18 cellular contexts compared by ENCODE assay signal in genomic region chr1:83026745-83027144, GRCh38.
A peak's percentile ranks its signal among the peaks of the same experiment; 100 is the strongest.
DNase-seq lines count a peak whose midpoint lies in the region; ATAC-seq and TF ChIP-seq lines count a peak whose summit lies in the region.
"Had no signal": no experiment of that assay in that cellular context is flagged by ENCODE, and none has a peak within 500 bp of the region (broad histone marks: within the 10 kb centered on the region; RNA-seq: fewer than 3 reads in every experiment).

No MANE protein-coding gene starts in this region.

- intact Hi-C loops in A673 (cut with micrococcal nuclease; ENCODE audit: unreplicated experiment) = no loop called here
- intact Hi-C loops in heart right ventricle (cut with DNase I) = no loop called here

- no peak overlapping the region for H3K9ac ChIP-seq in GM23248
- H3K9ac ChIP-seq in fibroblast of lung (ENCODE audit: insufficient read depth, low read length) = no peak overlapping the region

- H3F3A ChIP-seq in GM23248 (ENCODE audit: insufficient read depth) = no peaks in the 10 kb centered on the region

- peaks cover 2% of the 10 kb centered on the region for H3K36me3 Mint-ChIP-seq in osteocyte (ENCODE audit: unreplicated experiment)
- H3K36me3 Mint-ChIP-seq: CD4-positive, alpha-beta memory T cell had no signal

- H3K27ac ChIP-seq in GM23248 (no peak overlapping the region), fibroblast of lung (ENCODE audit: insufficient read depth, low read length) (no peak overlapping the region), A673 (ENCODE audit: low read depth, low read length, poor library complexity, severe bottlenecking) (no peak overlapping the region), heart right ventricle (no peak overlapping the region)

- ATAC-seq in SK-N-SH treated with all-trans-retinoic acid at 6 μM for 48 hours (peak; percentile 26; the same call in 2 of the 3 replicates), heart right ventricle (no peak), GM21717 (IDR thresholded peaks at IDR 0.05; ENCODE audit: unreplicated experiment) (no peak)
- ATAC-seq: HCT116, HepG2 had no signal

- H2AFZ ChIP-seq in GM23248 (no peak overlapping the region), fibroblast of lung (ENCODE audit: low read length) (no peak overlapping the region)

- WGBS in GM23248 (ENCODE audit: low coverage in 1 of 2, low lambda C conversion rate in 2 of 2, missing lambda C conversion rate in 2 of 2), 2 experiments = 35 to 41% methylated on average over 2 of the region's 2 CpGs
- WGBS in heart right ventricle, 2 donors = 78 to 84% methylated on average over 2 of the region's 2 CpGs

- POLR2A ChIA-PET in A673 (lab: Charles Lee; ENCODE audit: low non-redundant PET) = no interaction called here

- H3K79me2 ChIP-seq in GM23248 (ENCODE audit: insufficient read depth) (no peaks in the 10 kb centered on the region), fibroblast of lung (ENCODE audit: control insufficient read depth, insufficient read depth, low read length) (no peaks in the 10 kb centered on the region)

- H3K27me3 ChIP-seq in GM23248 (replicated peaks; ENCODE audit: insufficient read depth) (no peaks in the 10 kb centered on the region), fibroblast of lung (ENCODE audit: control insufficient read depth, insufficient read depth, low read length) (no peaks in the 10 kb centered on the region), A673 (replicated peaks; ENCODE audit: insufficient read depth, low read depth, low read length, poor library complexity) (no peaks in the 10 kb centered on the region), heart right ventricle (no peaks in the 10 kb centered on the region)

- no TSS peak for BruUV-seq in A673 (replicated peaks; lab: Mats Ljungman, UMichigan)

- H3K27ac Mint-ChIP-seq in osteocyte (ENCODE audit: unreplicated experiment) = no peak overlapping the region
- H3K27ac Mint-ChIP-seq: CD4-positive, alpha-beta memory T cell had no signal

- H3K36me3 ChIP-seq in GM23248 (ENCODE audit: low read depth) (no peaks in the 10 kb centered on the region), fibroblast of lung (ENCODE audit: control insufficient read depth, insufficient read depth, low read length) (no peaks in the 10 kb centered on the region), A673 (ENCODE audit: insufficient read depth, low read length, poor library complexity, severe bottlenecking) (no peaks in the 10 kb centered on the region), heart right ventricle (no peaks in the 10 kb centered on the region)

- DNase-seq in GM23248 (peak; percentile 66), fibroblast of lung (ENCODE audit: low read depth in 2 of 2) (peak; percentile 15 to 16), skeletal muscle cell (ENCODE audit: low read depth) (peak; percentile 24), A673 (ENCODE audit: low spot score) (no peak), heart right ventricle (no peak), osteocyte (ENCODE audit: extremely low spot score, unreplicated experiment) (no peak)
- DNase-seq: Calu3; CD4-positive, alpha-beta memory T cell; DMS53; KG1; NCI-H1436 treated with DMSO at 0.1 percent for 48 hours; NCI-H2081; NCI-H510A treated with DMSO at 0.1 percent for 48 hours; SHP77 had no signal

- peaks cover 14% of the 10 kb centered on the region for H3K9me3 Mint-ChIP-seq in osteocyte (ENCODE audit: unreplicated experiment)

- in situ Hi-C loops in GM23248 (cut with MboI) = no loop called here

- H3K4me2 ChIP-seq in GM23248 (ENCODE audit: unreplicated experiment) (no peak overlapping the region), fibroblast of lung (ENCODE audit: extremely low read depth, insufficient read depth, low read length) (no peak overlapping the region)

- TF ChIP-seq CTCF in fibroblast of lung (conservative IDR thresholded peaks at IDR 0.05 in 1 of 2, IDR thresholded peaks at IDR 0.05 in 1 of 2; ENCODE audit: low read depth in 1 of 2, low read length in 2 of 2) = no peak
- no peak for TF ChIP-seq CTCF in A673 (conservative IDR thresholded peaks at IDR 0.05; ENCODE audit: low read depth, low read length)
- no peak for TF ChIP-seq CTCF in heart right ventricle (IDR thresholded peaks at IDR 0.05)
- TF ChIP-seq CTCF in osteocyte (IDR thresholded peaks at IDR 0.05) = no peak

- H4K20me1 ChIP-seq in GM23248 (ENCODE audit: insufficient read depth) (no peaks in the 10 kb centered on the region), fibroblast of lung (ENCODE audit: control insufficient read depth, extremely low read depth, insufficient read depth, low read length) (no peaks in the 10 kb centered on the region)

- CTCF ChIA-PET in A673 (lab: Charles Lee) = no interaction called here

- peaks cover 44% of the 10 kb centered on the region for H3K4me1 Mint-ChIP-seq in osteocyte (ENCODE audit: unreplicated experiment)
- H3K4me1 Mint-ChIP-seq: CD4-positive, alpha-beta memory T cell had no signal

- H3K4me3 Mint-ChIP-seq in osteocyte (ENCODE audit: unreplicated experiment) = no peak overlapping the region
- H3K4me3 Mint-ChIP-seq: CD4-positive, alpha-beta memory T cell had no signal

- H3K9me3 ChIP-seq in GM23248 (ENCODE audit: low read depth) = no peaks in the 10 kb centered on the region
- H3K9me3 ChIP-seq in fibroblast of lung (ENCODE audit: control insufficient read depth, insufficient read depth, low read depth, low read length) = no peaks in the 10 kb centered on the region
- H3K9me3 ChIP-seq in A673 (ENCODE audit: low read depth, low read length, poor library complexity, severe bottlenecking) = no peaks in the 10 kb centered on the region
- peaks cover 0 to 5% (median 0%) of the 10 kb centered on the region in 11 donors for H3K9me3 ChIP-seq in heart right ventricle

- H3K4me1 ChIP-seq in GM23248 (ENCODE audit: insufficient read depth) (peaks cover 8% of the 10 kb centered on the region; the same call in 1 of the 2 replicates), fibroblast of lung (ENCODE audit: control insufficient read depth, extremely low read depth, insufficient read depth, low read length) (no peaks in the 10 kb centered on the region), A673 (ENCODE audit: insufficient read depth, low read length, poor library complexity, severe bottlenecking) (no peaks in the 10 kb centered on the region), heart right ventricle (peaks cover 0 to 18% (median 0%) of the 10 kb centered on the region in 9 donors)

- H3K4me3 ChIP-seq in GM23248 (no peak overlapping the region), fibroblast of lung (replicated peaks in 1 of 4; ENCODE audit: control extremely low read depth in 1 of 4, insufficient read depth in 1 of 4, low read depth in 3 of 4, low read length in 4 of 4) (no peak overlapping the region), skeletal muscle cell (ENCODE audit: low read depth, low read length) (no peak overlapping the region), A673 (ENCODE audit: low read depth, low read length, poor library complexity, severe bottlenecking) (no peak overlapping the region), heart right ventricle (no peak overlapping the region)

- no peaks in the 10 kb centered on the region for H3K27me3 Mint-ChIP-seq in osteocyte (ENCODE audit: unreplicated experiment)
- H3K27me3 Mint-ChIP-seq: CD4-positive, alpha-beta memory T cell had no signal

- H3K9me2 ChIP-seq in GM23248 (ENCODE audit: insufficient read depth) = no peaks in the 10 kb centered on the region; the same call in 1 of the 2 replicates

TF ChIP-seq in SK-N-SH treated with all-trans-retinoic acid at 6 μM for 48 hours, 23 proteins besides CTCF, POLR2A, EP300 and RAD21 (continues in another document):
- TF ChIP-seq ARNTL (CRISPR knock-in tag; IDR thresholded peaks at IDR 0.05; ENCODE audit: borderline replicate concordance, low read depth) (no peak), ZFP30 (CRISPR knock-in tag; IDR thresholded peaks at IDR 0.05) (no peak), ZNF8 (CRISPR knock-in tag; IDR thresholded peaks at IDR 0.05) (no peak), ZNF565 (CRISPR knock-in tag; conservative IDR thresholded peaks at IDR 0.05; ENCODE audit: low read depth) (no peak), TOX (CRISPR knock-in tag; IDR thresholded peaks at IDR 0.05; ENCODE audit: borderline replicate concordance) (no peak), CSDC2 (CRISPR knock-in tag; IDR thresholded peaks at IDR 0.05) (no peak), TSHZ2 (CRISPR knock-in tag; IDR thresholded peaks at IDR 0.05) (no peak)
- TF ChIP-seq, protein P1, sequence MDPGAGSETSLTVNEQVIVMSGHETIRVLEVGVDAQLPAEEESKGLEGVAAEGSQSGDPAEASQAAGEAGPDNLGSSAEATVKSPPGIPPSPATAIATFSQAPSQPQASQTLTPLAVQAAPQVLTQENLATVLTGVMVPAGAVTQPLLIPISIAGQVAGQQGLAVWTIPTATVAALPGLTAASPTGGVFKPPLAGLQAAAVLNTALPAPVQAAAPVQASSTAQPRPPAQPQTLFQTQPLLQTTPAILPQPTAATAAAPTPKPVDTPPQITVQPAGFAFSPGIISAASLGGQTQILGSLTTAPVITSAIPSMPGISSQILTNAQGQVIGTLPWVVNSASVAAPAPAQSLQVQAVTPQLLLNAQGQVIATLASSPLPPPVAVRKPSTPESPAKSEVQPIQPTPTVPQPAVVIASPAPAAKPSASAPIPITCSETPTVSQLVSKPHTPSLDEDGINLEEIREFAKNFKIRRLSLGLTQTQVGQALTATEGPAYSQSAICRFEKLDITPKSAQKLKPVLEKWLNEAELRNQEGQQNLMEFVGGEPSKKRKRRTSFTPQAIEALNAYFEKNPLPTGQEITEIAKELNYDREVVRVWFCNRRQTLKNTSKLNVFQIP (CRISPR knock-in tag; IDR thresholded peaks at IDR 0.05; ENCODE audit: borderline replicate concordance, low read depth) = no peak

Comparison
In these comparisons a context has a peak if more than half of its experiments do, and no peak if none do; other contexts are left out.
1. DNase-seq: peak in GM23248 (single experiment), fibroblast of lung (2 of 2) and skeletal muscle cell (single experiment); none in A673 (single experiment), heart right ventricle (0 of 2) and osteocyte (single experiment).